Comparison of ENCODE assay signal across 16 cellular contexts in genomic region chr7:6451224-6451705, GRCh38.
"Had no signal": no experiment of that assay in that cellular context is flagged by ENCODE, and none has a peak within 500 bp of the region (broad histone marks: within the 10 kb centered on the region; RNA-seq: fewer than 3 reads in every experiment).

No MANE protein-coding gene starts in this region.

- ATAC-seq: stimulated activated effector memory CD8-positive, alpha-beta T cell treated with anti-CD3 and anti-CD28 coated beads, Interleukin-12 subunit alpha, Interleukin-12 subunit beta, amount 100 ng/mL, for 72 hours had no signal

- H3K4me3 ChIP-seq: sigmoid colon, tibial artery, vagina had no signal

- H3K9me3 Mint-ChIP-seq: activated naive CD8-positive, alpha-beta T cell treated with anti-CD3 and anti-CD28 coated beads, Interleukin-2, amount 10 ng/mL, durations not matched to agents 7 days and 5 days; stimulated activated effector memory CD8-positive, alpha-beta T cell treated with anti-CD3 and anti-CD28 coated beads, Interleukin-12 subunit alpha, Interleukin-12 subunit beta, amount 100 ng/mL, for 72 hours; T-helper 1 cell treated with Interleukin-12 subunit alpha and Interleukin-12 subunit beta and Interleukin-4 antibody, amounts not matched to agents 30 μg/mL and 1 μg/mL, for 36 hours had no signal

- H3K4me3 Mint-ChIP-seq: stimulated activated effector memory CD8-positive, alpha-beta T cell treated with anti-CD3 and anti-CD28 coated beads, Interleukin-12 subunit alpha, Interleukin-12 subunit beta, amount 100 ng/mL, for 72 hours had no signal

- H3K27ac ChIP-seq: sigmoid colon, tibial artery, vagina had no signal

- H3K36me3 ChIP-seq: sigmoid colon, tibial artery, vagina had no signal

- H3K9me3 ChIP-seq: sigmoid colon, tibial artery, vagina had no signal

- H3K36me3 Mint-ChIP-seq: activated naive CD8-positive, alpha-beta T cell treated with anti-CD3 and anti-CD28 coated beads, Interleukin-2, amount 10 ng/mL, durations not matched to agents 7 days and 5 days had no signal

- H3K27ac Mint-ChIP-seq: activated naive CD8-positive, alpha-beta T cell treated with anti-CD3 and anti-CD28 coated beads, Interleukin-2, amount 10 ng/mL, durations not matched to agents 7 days and 5 days; stimulated activated effector memory CD8-positive, alpha-beta T cell treated with anti-CD3 and anti-CD28 coated beads, Interleukin-12 subunit alpha, Interleukin-12 subunit beta, amount 100 ng/mL, for 72 hours; T-helper 1 cell treated with Interleukin-12 subunit alpha and Interleukin-12 subunit beta and Interleukin-4 antibody, amounts not matched to agents 30 μg/mL and 1 μg/mL, for 36 hours had no signal

- H3K27me3 Mint-ChIP-seq: activated naive CD8-positive, alpha-beta T cell treated with anti-CD3 and anti-CD28 coated beads, Interleukin-2, amount 10 ng/mL, durations not matched to agents 7 days and 5 days had no signal

- H3K27me3 ChIP-seq: sigmoid colon, tibial artery, vagina had no signal

- DNase-seq: activated CD4-positive, alpha-beta T cell treated with anti-CD3 and anti-CD28 coated beads, Interleukin-2, amount 50 U/mL, for 4 hours; activated CD4-positive, CD25-positive, alpha-beta regulatory T cell treated with anti-CD3 and anti-CD28 coated beads, Interleukin-2, amount 50 U/mL, for 72 hours; activated naive CD4-positive, alpha-beta T cell; activated naive CD8-positive, alpha-beta T cell treated with anti-CD3 and anti-CD28 coated beads, Interleukin-2, amount 10 ng/mL, durations not matched to agents 7 days and 5 days; activated T-cell treated with anti-CD3 and anti-CD28 coated beads for 4 hours; cerebellar nuclear complex; effector CD8-positive, alpha-beta T cell; foreskin fibroblast; kidney glomerular epithelial cell; mesendoderm; sigmoid colon; stimulated activated CD4-positive, alpha-beta T cell treated with anti-CD3 and anti-CD28 coated beads, Interleukin-2, amount 100 ng/mL, for 24 hours; tibial artery had no signal
